ENCODE assay signal across 14 cellular contexts in the genomic region with DNA sequence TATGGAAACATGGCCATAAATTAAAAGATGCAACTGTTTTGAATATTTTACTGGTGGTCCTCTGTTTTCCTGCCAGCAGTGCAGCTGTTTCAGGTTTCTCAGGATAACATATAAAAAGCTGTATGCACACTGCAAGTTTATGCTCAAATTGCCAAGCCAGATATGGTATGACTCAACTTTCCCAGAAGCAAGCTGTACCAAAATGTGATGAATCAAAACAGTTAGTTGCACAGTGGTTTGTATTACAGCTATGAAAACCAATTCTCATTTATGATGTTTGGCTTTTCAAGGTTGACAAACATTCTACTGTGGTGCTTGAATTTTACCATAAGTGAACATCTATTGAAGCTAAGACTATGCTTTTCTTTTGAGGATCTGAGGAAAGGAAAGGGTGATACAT. TPM values are rescaled to one million over a fixed set of nuclear protein-coding genes. Genes with fewer than 3 reads are reported as not detected.
DNase-seq lines count a peak whose midpoint lies in the region; ATAC-seq, FAIRE-seq and TF ChIP-seq lines count a peak whose summit lies in the region.
"Had no signal": no experiment of that assay in that cellular context is flagged by ENCODE, and none has a peak within 500 bp of the region (broad histone marks: within the 10 kb centered on the region; RNA-seq: fewer than 3 reads in every experiment).

No MANE protein-coding gene starts in this region.

- no peak for DNase-seq in activated CD4-positive, CD25-positive, alpha-beta regulatory T cell treated with anti-CD3 and anti-CD28 coated beads, Interleukin-2, amount 50 U/mL, for 72 hours
- peak; percentile 66 for DNase-seq in PC-3
- no peak for DNase-seq in psoas muscle
- DNase-seq in right atrium auricular region (ENCODE audit: low spot score): no peak
- DNase-seq: 8988T; activated CD4-positive, alpha-beta T cell treated with anti-CD3 and anti-CD28 coated beads for 4 hours; DMS53; NCI-H1048; NCI-H69 had no signal

- POLR2A ChIA-PET in PC-3 (lab: Charles Lee; ENCODE audit: unreplicated experiment): interaction anchor here (0.5 to 1.0 kb wide), 6 partner anchors 9 to 316 kb away, joined by 3 to 5 read pairs (median 4); a partner anchor contains a TSS

- H3K79me2 ChIP-seq in PC-3 (ENCODE audit: low read length): no peaks in the 10 kb centered on the region

- H3K4me2 ChIP-seq in PC-3 (ENCODE audit: low read length): no peak overlapping the region

- no peaks in the 10 kb centered on the region for H3K36me3 ChIP-seq in PC-3 (ENCODE audit: low read depth, low read length)
- no peaks in the 10 kb centered on the region for H3K36me3 ChIP-seq in psoas muscle (ENCODE audit: insufficient read depth in 1 of 2, low read depth in 1 of 2)
- H3K36me3 ChIP-seq in right atrium auricular region: no peaks in the 10 kb centered on the region
- H3K36me3 ChIP-seq: neutrophil had no signal

- peaks cover 4% of the 10 kb centered on the region for H3F3A ChIP-seq in PC-3 (ENCODE audit: low read length, unreplicated experiment)

- H3K27ac ChIP-seq in PC-3 (ENCODE audit: low read length) (peak overlapping the region; percentile 27), psoas muscle (peak overlapping the region; percentile 37), right atrium auricular region (no peak overlapping the region)
- H3K27ac ChIP-seq: neutrophil had no signal

- H3K4me1 ChIP-seq in PC-3 (ENCODE audit: insufficient read depth, low read length): peaks cover 5% of the 10 kb centered on the region; the same call in 1 of the 2 replicates
- peaks cover 69% of the 10 kb centered on the region for H3K4me1 ChIP-seq in psoas muscle
- no peaks in the 10 kb centered on the region for H3K4me1 ChIP-seq in right atrium auricular region

- H3K9me3 ChIP-seq in PC-3 (ENCODE audit: low read length) (no peaks in the 10 kb centered on the region), psoas muscle (no peaks in the 10 kb centered on the region), right atrium auricular region (no peaks in the 10 kb centered on the region)
- H3K9me3 ChIP-seq: neutrophil had no signal

- H3K9me2 ChIP-seq in PC-3 (replicated peaks; ENCODE audit: low read length): no peaks in the 10 kb centered on the region

- H3K4me3 ChIP-seq in PC-3 (ENCODE audit: low read length) (no peak overlapping the region), psoas muscle (no peak overlapping the region), right atrium auricular region (no peak overlapping the region)

- CTCF ChIA-PET in PC-3 (lab: Charles Lee): no interaction called here

- no peaks in the 10 kb centered on the region for H3K27me3 ChIP-seq in PC-3 (ENCODE audit: low read length)
- no peaks in the 10 kb centered on the region for H3K27me3 ChIP-seq in psoas muscle (ENCODE audit: insufficient read depth in 3 of 3, low read length in 2 of 3)
- H3K27me3 ChIP-seq in right atrium auricular region: no peaks in the 10 kb centered on the region
- H3K27me3 ChIP-seq: neutrophil had no signal

- no peak for TF ChIP-seq CTCF in PC-3 (conservative IDR thresholded peaks at IDR 0.05; ENCODE audit: low read depth, low read length)
- TF ChIP-seq CTCF in psoas muscle (IDR thresholded peaks at IDR 0.05): no peak
- TF ChIP-seq CTCF in right atrium auricular region (IDR thresholded peaks at IDR 0.05): no peak

- no peak overlapping the region for H3K9ac ChIP-seq in PC-3 (ENCODE audit: low read length)

- FAIRE-seq in endometrium (lab: Jason Lieb, UNC): peak; percentile 48

- peak; percentile 58 to 60 for ATAC-seq in activated CD4-positive, CD25-positive, alpha-beta regulatory T cell treated with anti-CD3 and anti-CD28 coated beads, Interleukin-2, amount 50 U/mL, for 24 hours
- ATAC-seq in PC-3 (peak; percentile 92), psoas muscle (peak in 1 of 4 donors; percentile 44), HG02763 (IDR thresholded peaks at IDR 0.05; ENCODE audit: unreplicated experiment) (no peak), GM19023 (IDR thresholded peaks at IDR 0.05; ENCODE audit: unreplicated experiment) (no peak)

- no TSS peak for BruUV-seq in PC-3 (replicated peaks; lab: Mats Ljungman, UMichigan)

- H2AFZ ChIP-seq in PC-3 (ENCODE audit: low read length): no peak overlapping the region

- H4K20me1 ChIP-seq in PC-3 (ENCODE audit: low read length): no peaks in the 10 kb centered on the region

- intact Hi-C loops in PC-3 (cut with micrococcal nuclease) (loop anchor here (1.0 to 5.0 kb wide), 7 partner anchors 15 to 318 kb away; a partner anchor contains a TSS), psoas muscle (cut with DNase I) (loop anchor here in 1 of 2 donors (5.0 kb wide), 1 partner anchor 103 kb away; no protein-coding TSS in a partner anchor)

RNA-seq across cellular contexts. Expression of a gene that starts 15.5 kb away (rescaled TPM):
- total RNA-seq in PC-3 (2014; rRNA removed): 12.8 and 15.8 TPM in 2 replicates
- 10 to 100 TPM in 3 of 4 donors, 1 to 10 TPM in 1; 9.7 to 26.0 (median 12.8) TPM for total RNA-seq in psoas muscle
- polyA plus RNA-seq in psoas muscle: 10 to 100 TPM in 1 of 3 donors, 1 to 10 TPM in 2; 5.7 to 12.9 (median 8.8) TPM
- total RNA-seq in right atrium auricular region: 1 to 10 TPM; 4.2 to 4.6 TPM

RNA-seq across cellular contexts. Expression of a gene that starts 15.6 kb away (rescaled TPM):
- total RNA-seq in PC-3 (2014; rRNA removed) (24.8 and 28.0 TPM in 2 replicates), psoas muscle (10 to 100 TPM in 1 of 4 donors, 1 to 10 TPM in 3; 4.9 to 11.9 (median 6.6) TPM), right atrium auricular region (1 to 10 TPM; 5.7 to 6.9 TPM)
- 1 to 10 TPM; 1.5 to 2.8 (median 2.5) TPM for polyA plus RNA-seq in psoas muscle

Comparison
In these comparisons a context has a peak if more than half of its experiments do, and no peak if none do; other contexts are left out.
1. ATAC-seq: peak in activated CD4-positive, CD25-positive, alpha-beta regulatory T cell treated with anti-CD3 and anti-CD28 coated beads, Interleukin-2, amount 50 U/mL, for 24 hours (2 of 2) and PC-3 (single experiment); none in HG02763 (single experiment) and GM19023 (single experiment).
2. H3K27ac ChIP-seq: peak in PC-3 (single experiment) and psoas muscle (single experiment); none in right atrium auricular region (0 of 2).